14 cellular contexts compared by ENCODE assay signal in the genomic region with DNA sequence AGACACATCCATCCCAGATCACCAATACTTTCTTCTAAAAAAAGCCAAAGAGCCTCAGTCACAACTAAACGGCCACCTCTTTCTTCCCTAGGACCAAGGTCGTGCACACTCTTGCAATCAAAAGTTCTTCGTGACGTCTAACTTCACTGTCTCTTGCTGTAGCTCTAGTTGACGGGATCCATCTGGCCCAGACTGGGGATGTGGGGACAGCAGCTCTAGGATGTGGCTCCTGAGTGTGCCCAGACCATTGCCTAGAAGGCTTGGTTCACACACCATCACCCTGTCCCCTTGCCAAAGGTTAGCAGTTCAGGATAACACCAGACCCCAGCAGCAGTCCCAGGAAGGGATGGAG.
DNase-seq lines count a peak whose midpoint lies in the region; ATAC-seq and TF ChIP-seq lines count a peak whose summit lies in the region.
"Had no signal": no experiment of that assay in that cellular context is flagged by ENCODE, and none has a peak within 500 bp of the region (broad histone marks: within the 10 kb centered on the region; RNA-seq: fewer than 3 reads in every experiment).

No MANE protein-coding gene starts in this region.

- H3K9me3 Mint-ChIP-seq in CD8-positive, alpha-beta memory T cell: no peaks in the 10 kb centered on the region
- H3K9me3 Mint-ChIP-seq: activated naive CD4-positive, alpha-beta T cell treated with anti-CD3 and anti-CD28 coated beads, Interleukin-2, amount 10 ng/mL, durations not matched to agents 7 days and 5 days had no signal

- no peak for ATAC-seq in lung (ENCODE audit: insufficient read depth, low FRiP score)
- ATAC-seq in HG02759 (IDR thresholded peaks at IDR 0.05; ENCODE audit: unreplicated experiment): no peak
- no peak for ATAC-seq in GM21515 (IDR thresholded peaks at IDR 0.05; ENCODE audit: unreplicated experiment)
- ATAC-seq: GM12878 had no signal

- H3K9ac ChIP-seq in BLaER1: peak overlapping the region; percentile 56

- WGBS in lung, 2 donors: 57 to 66% methylated on average over 5 of the region's 5 CpGs
- 54 to 72% (median 62%) methylated on average over 5 of the region's 5 CpGs for WGBS in spleen, 5 donors

- H3K4me2 ChIP-seq in BLaER1: peak overlapping the region; percentile 92

- H3K4me3 Mint-ChIP-seq in CD8-positive, alpha-beta memory T cell: no peak overlapping the region
- H3K4me3 Mint-ChIP-seq: activated naive CD4-positive, alpha-beta T cell treated with anti-CD3 and anti-CD28 coated beads, Interleukin-2, amount 10 ng/mL, durations not matched to agents 7 days and 5 days had no signal

- POLR2A ChIA-PET in CD8-positive, alpha-beta memory T cell (lab: Charles Lee): no interaction called here

- H4K20me1 ChIP-seq in BLaER1: peaks cover 61% of the 10 kb centered on the region

- H3K4me1 ChIP-seq in BLaER1 (peaks cover 99% of the 10 kb centered on the region), lung (ENCODE audit: control insufficient read depth in 2 of 2, insufficient read depth in 2 of 2, low read length in 2 of 2) (peaks cover 40 to 56% of the 10 kb centered on the region in 2 donors), spleen (peaks cover 50 to 100% (median 81%) of the 10 kb centered on the region in 6 donors)
- H3K4me1 ChIP-seq in CD8-positive, alpha-beta memory T cell (ENCODE audit: insufficient read depth, low read length): no peaks in the 10 kb centered on the region

- peak overlapping the region; percentile 77 for H3K27ac ChIP-seq in BLaER1
- peak overlapping the region; percentile 71 for H3K27ac ChIP-seq in cingulate gyrus (ENCODE audit: low read depth, low read length)
- H3K27ac ChIP-seq in lung (ENCODE audit: low read depth in 1 of 2, low read length in 1 of 2): peak overlapping the region; percentile 96 to 97
- peak overlapping the region; percentile 66 to 88 (median 84) for H3K27ac ChIP-seq in spleen
- no peak overlapping the region for H3K27ac ChIP-seq in CD8-positive, alpha-beta memory T cell (ENCODE audit: low read depth, low read length)

- H3K36me3 Mint-ChIP-seq in CD8-positive, alpha-beta memory T cell: no peaks in the 10 kb centered on the region
- H3K36me3 Mint-ChIP-seq: activated naive CD4-positive, alpha-beta T cell treated with anti-CD3 and anti-CD28 coated beads, Interleukin-2, amount 10 ng/mL, durations not matched to agents 7 days and 5 days had no signal

- H3K36me3 ChIP-seq in BLaER1 (peaks cover 17% of the 10 kb centered on the region), lung (ENCODE audit: control insufficient read depth in 2 of 2, insufficient read depth in 2 of 2, low read length in 2 of 2) (peaks cover 0 to 7% of the 10 kb centered on the region in 2 donors), spleen (peaks cover 0 to 50% (median 2%) of the 10 kb centered on the region in 6 donors)
- no peaks in the 10 kb centered on the region for H3K36me3 ChIP-seq in CD8-positive, alpha-beta memory T cell (ENCODE audit: insufficient read depth, low read length)

- DNase-seq in lung (ENCODE audit: low spot score): no peak
- DNase-seq in spleen: no peak
- no peak for DNase-seq in CD8-positive, alpha-beta memory T cell
- DNase-seq in SKM-1 (lab: John Stamatoyannopoulos, UW; ENCODE audit: unreplicated experiment): no peak
- DNase-seq: activated naive CD4-positive, alpha-beta T cell treated with anti-CD3 and anti-CD28 coated beads, Interleukin-2, amount 10 ng/mL, durations not matched to agents 7 days and 5 days; cortex of kidney; DMS79 treated with DMSO at 0.1 percent for 48 hours; NCI-H1105; NCI-H524 had no signal

- intact Hi-C loops in spleen (cut with DNase I; ENCODE audit: low total_unique reads): no loop called here

- H3K4me1 Mint-ChIP-seq in CD8-positive, alpha-beta memory T cell: peaks cover 0 to 5% (median 0%) of the 10 kb centered on the region in 3 donors

- peaks cover 13 to 35% of the 10 kb centered on the region in 2 donors for H3K27me3 Mint-ChIP-seq in CD8-positive, alpha-beta memory T cell

- no peak for TF ChIP-seq POLR2A in spleen (IDR thresholded peaks at IDR 0.05)

- H3K27ac Mint-ChIP-seq in CD8-positive, alpha-beta memory T cell: no peak overlapping the region
- H3K27ac Mint-ChIP-seq: activated naive CD4-positive, alpha-beta T cell treated with anti-CD3 and anti-CD28 coated beads, Interleukin-2, amount 10 ng/mL, durations not matched to agents 7 days and 5 days had no signal

- H3K27me3 ChIP-seq in BLaER1 (peaks cover 8% of the 10 kb centered on the region; the same call in 1 of the 2 replicates), lung (ENCODE audit: control insufficient read depth, insufficient read depth) (no peaks in the 10 kb centered on the region), spleen (replicated peaks in 1 of 7) (peaks cover 0 to 17% (median 0%) of the 10 kb centered on the region in 7 donors)
- no peaks in the 10 kb centered on the region for H3K27me3 ChIP-seq in CD8-positive, alpha-beta memory T cell (ENCODE audit: insufficient read depth, low read length, poor library complexity, severe bottlenecking)

- H3K4me3 ChIP-seq in BLaER1 (peak overlapping the region; percentile 47; the same call in 1 of the 2 replicates), lung (no peak overlapping the region), spleen (no peak overlapping the region)
- no peak overlapping the region for H3K4me3 ChIP-seq in CD8-positive, alpha-beta memory T cell (ENCODE audit: low read length)
- H3K4me3 ChIP-seq: GM12878 had no signal

- H3K9me3 ChIP-seq in BLaER1: no peaks in the 10 kb centered on the region
- H3K9me3 ChIP-seq in lung (ENCODE audit: control insufficient read depth in 2 of 2, insufficient read depth in 1 of 2, low read length in 1 of 2): no peaks in the 10 kb centered on the region
- no peaks in the 10 kb centered on the region for H3K9me3 ChIP-seq in spleen
- no peaks in the 10 kb centered on the region for H3K9me3 ChIP-seq in CD8-positive, alpha-beta memory T cell (ENCODE audit: low read length)

- TF ChIP-seq CTCF in lung (IDR thresholded peaks at IDR 0.05; ENCODE audit: control extremely low read depth, extremely low read depth) (no peak), spleen (IDR thresholded peaks at IDR 0.05 in 8 of 11, conservative IDR thresholded peaks at IDR 0.05 in 3 of 11) (no peak)

- CTCF ChIA-PET in CD8-positive, alpha-beta memory T cell (lab: Charles Lee): no interaction called here
